Comparison of ENCODE assay signal across 8 cellular contexts in genomic region chr7:120987683-120988590, GRCh38.
A peak's percentile ranks its signal among the peaks of the same experiment; 100 is the strongest.
DNase-seq lines count a peak whose midpoint lies in the region; ATAC-seq and TF ChIP-seq lines count a peak whose summit lies in the region.

No MANE protein-coding gene starts in this region.

- ATAC-seq in GM18867 (IDR thresholded peaks at IDR 0.05; ENCODE audit: unreplicated experiment) = peak; percentile 91
- ATAC-seq in HG03108 (IDR thresholded peaks at IDR 0.05; ENCODE audit: unreplicated experiment) = peak; percentile 92

- DNase-seq in AG04449 (ENCODE audit: low read depth, low spot score) (peak; percentile 77), NCI-H2227 treated with DMSO at 0.1 percent for 48 hours (lab: John Stamatoyannopoulos, UW) (peak; percentile 82), islet precursor cell (peak; percentile 91)
- DNase-seq in activated CD4-positive, CD25-positive, alpha-beta regulatory T cell (lab: John Stamatoyannopoulos, UW) = peak; percentile 42 to 73 (median 58)
- DNase-seq in central memory CD4-positive, alpha-beta T cell = peak; percentile 81
- peak; percentile 60 to 74 for DNase-seq in stimulated activated CD4-positive, alpha-beta T cell treated with anti-CD3 and anti-CD28 coated beads, Interleukin-12 subunit alpha, Interleukin-12 subunit beta, amount 100 ng/mL, for 24 hours (ENCODE audit: low read depth in 2 of 2)

- TF ChIP-seq CTCF in AG04449 (IDR thresholded peaks at IDR 0.05; ENCODE audit: insufficient read depth, low read length, missing control alignments) = peak; percentile 88

- H3K4me3 ChIP-seq in AG04449 (ENCODE audit: low read depth, low read length) = peak overlapping the region; percentile 63

- CTCF ChIA-PET in AG04449 (lab: Yijun Ruan, JAX) = interaction anchor here (0.5 to 9.1 kb wide), 34 partner anchors 9 to 559 kb away, joined by 3 to 219 read pairs (median 6); partner anchors contain the start of gene ING3

- POLR2A ChIA-PET in AG04449 (lab: Yijun Ruan, JAX) = interaction anchor here (1.4 to 4.4 kb wide), 2 partner anchors 89 to 95 kb away, joined by 3 to 41 read pairs; no protein-coding TSS in a partner anchor

Comparison
In these comparisons a context has a peak if more than half of its experiments do, and no peak if none do; other contexts are left out.
1. Peak in every context shown above with its lines: DNase-seq, ATAC-seq and H3K4me3 ChIP-seq.